In the genomic region with DNA sequence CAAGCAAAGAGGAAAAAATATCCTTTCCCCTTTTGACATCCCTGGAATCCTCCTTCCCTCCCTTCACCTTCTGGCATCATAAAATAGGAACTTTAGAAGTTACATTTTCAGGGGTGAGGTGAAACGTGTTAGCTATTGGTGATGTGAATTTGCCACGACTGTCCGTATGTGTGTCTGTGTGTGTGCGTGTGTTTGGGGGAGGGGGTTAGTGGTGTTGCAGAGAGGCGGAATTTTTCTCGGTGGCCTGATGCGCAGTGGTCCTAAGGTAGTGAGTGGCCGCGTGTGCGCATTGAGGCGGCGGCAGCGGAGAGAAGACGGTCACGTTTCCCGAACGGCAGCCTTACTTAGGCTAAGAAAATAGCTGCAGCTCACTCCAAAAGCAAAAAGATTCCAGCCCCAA, we compare ENCODE assay signal across 10 cellular contexts. TPM values are rescaled to one million over a fixed set of nuclear protein-coding genes. Genes with fewer than 3 reads are reported as not detected.
A peak's percentile ranks its signal among the peaks of the same experiment; 100 is the strongest.
DNase-seq lines count a peak whose midpoint lies in the region; ATAC-seq and TF ChIP-seq lines count a peak whose summit lies in the region.
"Had no signal": no experiment of that assay in that cellular context is flagged by ENCODE, and none has a peak within 500 bp of the region (broad histone marks: within the 10 kb centered on the region; RNA-seq: fewer than 3 reads in every experiment).

No MANE protein-coding gene starts in this region.

- DNase-seq in H7 (peak; percentile 22), WERI-Rb-1 (peak; percentile 6), glutamatergic neuron (peak; percentile 67), sciatic nerve (ENCODE audit: low spot score) (no peak)
- DNase-seq in effector CD8-positive, alpha-beta T cell (lab: John Stamatoyannopoulos, UW): no peak

- ATAC-seq in sciatic nerve (no peak), GM18505 (IDR thresholded peaks at IDR 0.05; ENCODE audit: unreplicated experiment) (no peak), GM21576 (IDR thresholded peaks at IDR 0.05; ENCODE audit: unreplicated experiment) (no peak)

- H3K4me1 ChIP-seq in rectal smooth muscle tissue (ENCODE audit: control insufficient read depth, insufficient read depth, low read length): peaks cover 2% of the 10 kb centered on the region

- peak overlapping the region; percentile 88 for H3K27ac Mint-ChIP-seq in glutamatergic neuron (ENCODE audit: unreplicated experiment)
- H3K27ac Mint-ChIP-seq: activated T-helper 1 cell treated with anti-CD3 and anti-CD28 coated beads, Interleukin-12 subunit alpha, Interleukin-12 subunit beta, Interleukin-2, Interleukin-4 antibody, amounts not matched to agents 30 ng/mL and 10 ng/mL and 1 ng/mL, durations not matched to agents 14 hours and 24 hours and 36 hours had no signal

- no peaks in the 10 kb centered on the region for H3K9me3 ChIP-seq in WERI-Rb-1 (ENCODE audit: severe bottlenecking)
- H3K9me3 ChIP-seq: neutrophil had no signal

- H3K27me3 Mint-ChIP-seq in glutamatergic neuron (ENCODE audit: unreplicated experiment): peaks cover 28% of the 10 kb centered on the region

- H3K9me3 Mint-ChIP-seq in glutamatergic neuron (ENCODE audit: unreplicated experiment): peaks cover 33% of the 10 kb centered on the region
- H3K9me3 Mint-ChIP-seq: activated T-helper 1 cell treated with anti-CD3 and anti-CD28 coated beads, Interleukin-12 subunit alpha, Interleukin-12 subunit beta, Interleukin-2, Interleukin-4 antibody, amounts not matched to agents 30 ng/mL and 10 ng/mL and 1 ng/mL, durations not matched to agents 14 hours and 24 hours and 36 hours had no signal

- H3K27ac ChIP-seq in WERI-Rb-1 (no peak overlapping the region), rectal smooth muscle tissue (ENCODE audit: low read depth, low read length) (no peak overlapping the region)
- H3K27ac ChIP-seq: neutrophil had no signal

- H3K4me3 ChIP-seq in H7 (ENCODE audit: insufficient read depth, low read depth, low read length) (peak overlapping the region; percentile 76), WERI-Rb-1 (ENCODE audit: low read depth, low read length) (peak overlapping the region; percentile 84), rectal smooth muscle tissue (ENCODE audit: low read length) (peak overlapping the region; percentile 61)

- peak overlapping the region; percentile 95 for H3K4me3 Mint-ChIP-seq in glutamatergic neuron (ENCODE audit: unreplicated experiment)
- H3K4me3 Mint-ChIP-seq: activated T-helper 1 cell treated with anti-CD3 and anti-CD28 coated beads, Interleukin-12 subunit alpha, Interleukin-12 subunit beta, Interleukin-2, Interleukin-4 antibody, amounts not matched to agents 30 ng/mL and 10 ng/mL and 1 ng/mL, durations not matched to agents 14 hours and 24 hours and 36 hours had no signal

- no peak for TF ChIP-seq POLR2A in GM18505 (IDR thresholded peaks at IDR 0.05; ENCODE audit: borderline replicate concordance, extremely low read depth, insufficient read depth, insufficient read length)

- H3K36me3 Mint-ChIP-seq in glutamatergic neuron (ENCODE audit: unreplicated experiment): no peaks in the 10 kb centered on the region

- H3K27me3 ChIP-seq in H7 (ENCODE audit: control insufficient read depth, insufficient read depth, low read length) (peaks cover 63% of the 10 kb centered on the region), WERI-Rb-1 (ENCODE audit: insufficient read depth, low read depth, severe bottlenecking) (peaks cover 24% of the 10 kb centered on the region), rectal smooth muscle tissue (ENCODE audit: control insufficient read depth, insufficient read depth, low read length) (peaks cover 4% of the 10 kb centered on the region)

- H3K9ac ChIP-seq in rectal smooth muscle tissue (ENCODE audit: low read length): no peak overlapping the region

- H3K4me1 Mint-ChIP-seq in glutamatergic neuron (ENCODE audit: low read depth, unreplicated experiment): peaks cover 29% of the 10 kb centered on the region

- TF ChIP-seq CTCF in WERI-Rb-1 (IDR thresholded peaks at IDR 0.05; ENCODE audit: low read depth, low read length) (no peak), glutamatergic neuron (IDR thresholded peaks at IDR 0.05; ENCODE audit: partially characterized antibody, unreplicated experiment) (no peak)

- intact Hi-C loops in sciatic nerve (cut with DNase I): no loop called here

- H3K36me3 ChIP-seq in H7 (replicated peaks; ENCODE audit: control insufficient read depth, insufficient read depth, low read length) (no peaks in the 10 kb centered on the region), WERI-Rb-1 (no peaks in the 10 kb centered on the region), rectal smooth muscle tissue (ENCODE audit: control insufficient read depth, insufficient read depth, low read length) (no peaks in the 10 kb centered on the region)
- H3K36me3 ChIP-seq: neutrophil had no signal

RNA-seq across cellular contexts. Expression of gene FLRT2, which starts 4.5 kb away (rescaled TPM):
- total RNA-seq in H7 (2014; rRNA removed; shearing (Covaris generic)): 8.6 and 10.8 TPM in 2 replicates
- total RNA-seq in glutamatergic neuron (ENCODE audit: unreplicated experiment): 69.6 TPM
- total RNA-seq in sciatic nerve: 205 TPM
- total RNA-seq: activated T-helper 1 cell treated with anti-CD3 and anti-CD28 coated beads, Interleukin-12 subunit alpha, Interleukin-12 subunit beta, Interleukin-2, Interleukin-4 antibody, amounts not matched to agents 30 ng/mL and 10 ng/mL and 1 ng/mL, durations not matched to agents 14 hours and 24 hours and 36 hours had no signal

Comparison
In these comparisons a context has a peak if more than half of its experiments do, and no peak if none do; other contexts are left out.
1. DNase-seq: peak in H7 (single experiment), WERI-Rb-1 (single experiment) and glutamatergic neuron (single experiment); none in effector CD8-positive, alpha-beta T cell (single experiment) and sciatic nerve (single experiment).
2. Peak in every context shown above with its lines, with median percentiles within 50 percentile points of each other: H3K4me3 ChIP-seq.